9 cellular contexts compared by ENCODE assay signal in the genomic region with DNA sequence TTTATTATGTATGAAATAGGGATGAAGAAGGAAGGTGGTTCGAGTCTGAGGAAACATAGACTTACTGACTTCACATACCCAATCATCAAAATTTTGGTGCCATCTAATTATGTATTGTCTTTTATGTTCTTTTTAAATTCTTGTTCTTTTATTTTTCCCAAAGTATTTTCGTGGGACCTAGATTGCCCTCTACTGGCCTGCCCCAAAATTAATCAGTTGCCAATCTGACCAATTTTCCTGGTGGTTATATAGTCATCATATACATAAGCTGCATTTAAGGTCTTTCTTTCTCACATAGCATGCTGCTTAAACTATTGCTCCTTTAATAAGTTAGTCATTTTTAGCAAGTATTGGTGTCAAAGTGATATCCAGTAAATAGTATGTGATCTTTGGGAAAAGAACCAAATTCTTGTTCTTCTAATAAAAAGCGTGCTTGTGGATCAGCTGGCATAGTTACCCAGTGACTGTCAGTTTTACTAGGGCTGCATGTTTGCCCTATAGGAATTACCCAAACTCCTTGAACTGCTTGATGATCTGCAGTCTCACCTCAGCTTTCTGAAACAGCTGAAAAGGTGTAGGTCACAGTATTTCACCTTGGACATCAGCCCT.
DNase-seq lines count a peak whose midpoint lies in the region; ATAC-seq, FAIRE-seq and TF ChIP-seq lines count a peak whose summit lies in the region.
"Had no signal": no experiment of that assay in that cellular context is flagged by ENCODE, and none has a peak within 500 bp of the region (broad histone marks: within the 10 kb centered on the region; RNA-seq: fewer than 3 reads in every experiment).

No MANE protein-coding gene starts in this region.

- in situ Hi-C loops in Panc1 (cut with HindIII; ENCODE audit: low pct_unique_long_range_greater_than_20kb, low sequenced_read_pairs) = no loop called here

- H3K27ac Mint-ChIP-seq in activated CD4-positive, alpha-beta T cell treated with anti-CD3 and anti-CD28 coated beads, Interleukin-2, amount 10 ng/mL, durations not matched to agents 24 days and 14 days = no peak overlapping the region
- H3K27ac Mint-ChIP-seq in CD4-positive, alpha-beta T cell = no peak overlapping the region

- 14% methylated on average over 3 of the region's 3 CpGs for WGBS in A549 (ENCODE audit: missing lambda C conversion rate)

- H3K4me1 Mint-ChIP-seq in activated CD4-positive, alpha-beta T cell treated with anti-CD3 and anti-CD28 coated beads, Interleukin-2, amount 10 ng/mL, durations not matched to agents 24 days and 14 days = peaks cover 2% of the 10 kb centered on the region
- no peaks in the 10 kb centered on the region for H3K4me1 Mint-ChIP-seq in CD4-positive, alpha-beta T cell (ENCODE audit: low read depth)

- no peak overlapping the region for H3K4me2 ChIP-seq in A549

- TF ChIP-seq CTCF in A549 (IDR thresholded peaks at IDR 0.05) = peak; percentile 54
- peak; percentile 27 for TF ChIP-seq CTCF in GM12865 (IDR thresholded peaks at IDR 0.05; ENCODE audit: insufficient read depth, low read depth, low read length, missing control alignments)
- peak; percentile 23; the same call in 1 of the 2 replicates for TF ChIP-seq CTCF in Panc1 (IDR thresholded peaks at IDR 0.05)
- peak; percentile 48 for TF ChIP-seq CTCF in foreskin fibroblast (IDR thresholded peaks at IDR 0.05; ENCODE audit: low read depth, low read length)
- no peak for TF ChIP-seq CTCF in CD4-positive, alpha-beta T cell (IDR thresholded peaks at IDR 0.05)

- POLR2A ChIA-PET in A549 (lab: Yijun Ruan, JAX) (no interaction called here), Panc1 (lab: Charles Lee) (no interaction called here)
- POLR2A ChIA-PET in CD4-positive, alpha-beta T cell (lab: Charles Lee) = no interaction called here

- H3K27me3 ChIP-seq in Panc1 (ENCODE audit: control insufficient read depth, insufficient read depth, low read length) = no peaks in the 10 kb centered on the region
- no peaks in the 10 kb centered on the region for H3K27me3 ChIP-seq in CD4-positive, alpha-beta T cell (ENCODE audit: control insufficient read depth, insufficient read depth, low read length)

- TF ChIP-seq EP300 in A549 (IDR thresholded peaks at IDR 0.05) = no peak

- no peak overlapping the region for H3K4me3 Mint-ChIP-seq in activated CD4-positive, alpha-beta T cell treated with anti-CD3 and anti-CD28 coated beads, Interleukin-2, amount 10 ng/mL, durations not matched to agents 24 days and 14 days
- no peak overlapping the region for H3K4me3 Mint-ChIP-seq in CD4-positive, alpha-beta T cell

- H3K27ac ChIP-seq in A549 = no peak overlapping the region
- no peak overlapping the region for H3K27ac ChIP-seq in Panc1 (ENCODE audit: low read length)
- H3K27ac ChIP-seq in CD4-positive, alpha-beta T cell (ENCODE audit: low read depth, low read length) = no peak overlapping the region

- no peaks in the 10 kb centered on the region for H3K27me3 Mint-ChIP-seq in activated CD4-positive, alpha-beta T cell treated with anti-CD3 and anti-CD28 coated beads, Interleukin-2, amount 10 ng/mL, durations not matched to agents 24 days and 14 days
- H3K27me3 Mint-ChIP-seq in CD4-positive, alpha-beta T cell = no peaks in the 10 kb centered on the region

- CTCF ChIA-PET in A549 (lab: Yijun Ruan, JAX) = interaction anchor here (0.7 to 4.0 kb wide), 12 partner anchors 8 to 1226 kb away, joined by 3 to 19 read pairs (median 4); no protein-coding TSS in a partner anchor
- CTCF ChIA-PET in Panc1 (lab: Charles Lee) = no interaction called here
- CTCF ChIA-PET in CD4-positive, alpha-beta T cell (lab: Charles Lee) = no interaction called here

- BruUV-seq in Panc1 (replicated peaks; lab: Mats Ljungman, UMichigan) = no TSS peak

- no peaks in the 10 kb centered on the region for H3K36me3 Mint-ChIP-seq in activated CD4-positive, alpha-beta T cell treated with anti-CD3 and anti-CD28 coated beads, Interleukin-2, amount 10 ng/mL, durations not matched to agents 24 days and 14 days (ENCODE audit: low read depth)
- H3K36me3 Mint-ChIP-seq in CD4-positive, alpha-beta T cell (ENCODE audit: low read depth) = no peaks in the 10 kb centered on the region

- H3K9me3 ChIP-seq in A549 (no peaks in the 10 kb centered on the region), Panc1 (ENCODE audit: control insufficient read depth, insufficient read depth, low read depth, low read length) (no peaks in the 10 kb centered on the region)
- H3K9me3 ChIP-seq in CD4-positive, alpha-beta T cell (ENCODE audit: control insufficient read depth, low read length) = no peaks in the 10 kb centered on the region

- H3K4me1 ChIP-seq in A549 (no peaks in the 10 kb centered on the region), Panc1 (ENCODE audit: control insufficient read depth, insufficient read depth, low read length) (no peaks in the 10 kb centered on the region)

- no peaks in the 10 kb centered on the region for H3K36me3 ChIP-seq in Panc1 (ENCODE audit: control insufficient read depth, insufficient read depth, low read length)

- peak; percentile 39 to 51; a peak in 4 of 5 replicates for TF ChIP-seq RAD21 in A549 (conservative IDR thresholded peaks at IDR 0.05 in 1 of 2, IDR thresholded peaks at IDR 0.05 in 1 of 2)

- peak; percentile 65 for FAIRE-seq in A549 (lab: Jason Lieb, UNC)

- H3K4me3 ChIP-seq in A549 (no peak overlapping the region), GM12865 (ENCODE audit: low read depth, low read length) (no peak overlapping the region), Panc1 (ENCODE audit: low read depth in 2 of 2, low read length in 2 of 2) (no peak overlapping the region), foreskin fibroblast (ENCODE audit: low read depth in 1 of 2, low read length in 2 of 2) (no peak overlapping the region)
- H3K4me3 ChIP-seq: lung had no signal

- no peak for TF ChIP-seq POLR2A in A549 (IDR thresholded peaks at IDR 0.05; ENCODE audit: low read length)

- intact Hi-C loops in Panc1 (cut with micrococcal nuclease; ENCODE audit: unreplicated experiment) = loop anchor here (5.0 kb wide), 1 partner anchor 270 kb away; no protein-coding TSS in a partner anchor
- intact Hi-C loops in activated CD4-positive, alpha-beta T cell treated with anti-CD3 and anti-CD28 coated beads, Interleukin-2, amount 10 ng/mL, durations not matched to agents 24 days and 14 days (cut with micrococcal nuclease) = loop anchor here (10.0 kb wide), 1 partner anchor 268 kb away; no protein-coding TSS in a partner anchor
- intact Hi-C loops in CD4-positive, alpha-beta T cell (cut with DNase I, micrococcal nuclease) = no loop called here

- ATAC-seq in A549 (peak in 1 of 2 experiments; percentile 61; a peak in 1 of 6 replicates), Panc1 (no peak), esophagus mucosa (no peak)
- no peak for ATAC-seq in CD4-positive, alpha-beta T cell (ENCODE audit: poor library complexity)

- H3K9me3 Mint-ChIP-seq in activated CD4-positive, alpha-beta T cell treated with anti-CD3 and anti-CD28 coated beads, Interleukin-2, amount 10 ng/mL, durations not matched to agents 24 days and 14 days = no peaks in the 10 kb centered on the region
- no peaks in the 10 kb centered on the region for H3K9me3 Mint-ChIP-seq in CD4-positive, alpha-beta T cell

- DNase-seq in A549 (ENCODE audit: low read depth in 1 of 2, low spot score in 1 of 2) (peak; percentile 4 to 10), GM12865 (ENCODE audit: low read depth) (no peak), Panc1 (ENCODE audit: low read depth, low spot score) (no peak), foreskin fibroblast (peak in 1 of 2 donors; percentile 50), epidermal melanocyte (ENCODE audit: insufficient read length, low spot score) (no peak)
- no peak for DNase-seq in activated CD4-positive, alpha-beta T cell treated with anti-CD3 and anti-CD28 coated beads, Interleukin-2, amount 10 ng/mL, durations not matched to agents 24 days and 14 days
- DNase-seq in CD4-positive, alpha-beta T cell = no peak

TF ChIP-seq in A549, 52 proteins besides CTCF, POLR2A, EP300 and RAD21:
- TF ChIP-seq SREBF2 (IDR thresholded peaks at IDR 0.05) = no peak
- TF ChIP-seq SMC3 (IDR thresholded peaks at IDR 0.05) = peak; percentile 53

Comparison
In these comparisons a context has a peak if more than half of its experiments do, and no peak if none do; other contexts are left out.
1. DNase-seq: peak in A549 (2 of 2); none in GM12865 (single experiment), Panc1 (single experiment), activated CD4-positive, alpha-beta T cell treated with anti-CD3 and anti-CD28 coated beads, Interleukin-2, amount 10 ng/mL, durations not matched to agents 24 days and 14 days (single experiment), CD4-positive, alpha-beta T cell (0 of 10) and epidermal melanocyte (single experiment).
2. intact Hi-C loops: an anchor here in Panc1 (5.0 kb wide) and activated CD4-positive, alpha-beta T cell treated with anti-CD3 and anti-CD28 coated beads, Interleukin-2, amount 10 ng/mL, durations not matched to agents 24 days and 14 days (10.0 kb wide); none called in CD4-positive, alpha-beta T cell.